Comparison of ENCODE assay signal across 1 cellular context in the genomic region with DNA sequence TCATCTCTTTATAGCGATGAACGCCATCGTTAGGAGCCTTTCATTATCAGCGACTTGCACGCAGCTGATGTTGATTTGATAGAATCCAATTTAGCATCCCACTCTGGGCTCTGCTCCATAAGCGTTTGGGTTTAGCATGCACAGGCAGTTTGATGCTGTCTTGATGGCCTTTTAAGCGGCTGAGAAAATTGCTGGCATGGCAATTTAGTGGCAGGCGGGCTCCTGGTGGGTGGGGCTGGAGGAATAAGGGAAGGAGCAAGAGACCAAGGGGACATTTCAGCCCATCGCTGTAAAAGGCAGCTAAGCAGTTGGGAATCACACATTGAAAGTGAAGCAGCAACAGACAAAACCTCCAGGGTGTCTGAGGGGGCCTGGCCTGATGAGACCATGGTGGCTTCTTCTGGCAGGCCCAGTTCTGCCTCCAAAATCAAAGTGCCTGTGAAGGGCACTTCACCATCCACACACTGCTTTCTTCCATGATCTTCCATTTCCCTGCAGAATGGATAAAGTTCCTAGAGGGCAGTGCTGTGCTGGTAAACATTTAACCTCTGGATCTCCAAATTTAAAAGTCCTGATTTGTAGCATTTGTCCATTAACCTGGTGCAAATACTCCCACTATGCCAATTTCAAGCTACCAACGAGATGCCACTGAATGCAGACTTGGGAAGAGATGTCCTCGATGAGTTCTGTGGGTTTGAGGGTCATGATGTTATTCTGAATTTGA.
TF ChIP-seq lines count a peak whose summit lies in the region.

No MANE protein-coding gene starts in this region.

TF ChIP-seq in HepG2, 621 proteins besides CTCF, POLR2A, EP300 and RAD21 (continued from another document):
- TF ChIP-seq, protein P1, sequence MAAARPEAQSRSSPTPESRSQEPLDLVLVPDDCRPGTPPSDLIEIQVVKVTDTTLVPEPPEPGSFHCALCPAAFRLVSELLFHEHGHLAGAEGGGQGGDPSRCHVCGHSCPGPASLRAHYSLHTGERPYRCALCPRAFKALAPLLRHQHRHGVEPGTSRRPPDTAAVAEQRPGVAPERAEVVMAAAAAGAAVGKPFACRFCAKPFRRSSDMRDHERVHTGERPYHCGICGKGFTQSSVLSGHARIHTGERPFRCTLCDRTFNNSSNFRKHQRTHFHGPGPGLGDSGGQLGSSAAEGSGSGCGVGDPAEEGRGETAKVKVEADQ (CRISPR knock-in tag; IDR thresholded peaks at IDR 0.05; ENCODE audit: borderline replicate concordance): no peak
- TF ChIP-seq STAG1 (CRISPR knock-in tag; IDR thresholded peaks at IDR 0.05) (0 out of 2 replicates have a peak, but pooled peaks have one; percentile 7), SP5 (CRISPR knock-in tag; IDR thresholded peaks at IDR 0.05; ENCODE audit: borderline replicate concordance, low read depth) (no peak), FOXC1 (CRISPR knock-in tag; IDR thresholded peaks at IDR 0.05; ENCODE audit: borderline replicate concordance) (no peak), CEBPG (CRISPR knock-in tag; IDR thresholded peaks at IDR 0.05) (no peak), ZNF331 (CRISPR knock-in tag; IDR thresholded peaks at IDR 0.05) (no peak), MAFF (IDR thresholded peaks at IDR 0.05; ENCODE audit: low read depth, low read length) (peak; percentile 32; the same call in 1 of the 2 replicates), MAFK (conservative IDR thresholded peaks at IDR 0.05 in 1 of 2, IDR thresholded peaks at IDR 0.05 in 1 of 2; ENCODE audit: low read length in 2 of 2) (peak; percentile 60 to 76; a peak in 3 of 4 replicates), SIX1 (CRISPR knock-in tag; IDR thresholded peaks at IDR 0.05; ENCODE audit: borderline replicate concordance) (no peak), ZNF256 (CRISPR knock-in tag; conservative IDR thresholded peaks at IDR 0.05) (no peak), NCOA2 (CRISPR knock-in tag; IDR thresholded peaks at IDR 0.05) (no peak), GZF1 (CRISPR knock-in tag; IDR thresholded peaks at IDR 0.05) (no peak), NFE2L1 (CRISPR knock-in tag; IDR thresholded peaks at IDR 0.05; ENCODE audit: borderline replicate concordance) (no peak), NONO (IDR thresholded peaks at IDR 0.05) (no peak), NONO (CRISPR knock-in tag; conservative IDR thresholded peaks at IDR 0.05) (no peak), MTA3 (CRISPR knock-in tag; IDR thresholded peaks at IDR 0.05) (no peak), DNMT1 (CRISPR knock-in tag; IDR thresholded peaks at IDR 0.05) (no peak), MXD1 (CRISPR knock-in tag; IDR thresholded peaks at IDR 0.05) (no peak), ZNF138 (CRISPR knock-in tag; IDR thresholded peaks at IDR 0.05; ENCODE audit: low read depth) (no peak), NFYB (CRISPR knock-in tag; IDR thresholded peaks at IDR 0.05) (no peak), RCOR2 (CRISPR knock-in tag; IDR thresholded peaks at IDR 0.05) (no peak), ARHGAP35 (CRISPR knock-in tag; IDR thresholded peaks at IDR 0.05; ENCODE audit: borderline replicate concordance) (no peak)
- TF ChIP-seq, protein P2, sequence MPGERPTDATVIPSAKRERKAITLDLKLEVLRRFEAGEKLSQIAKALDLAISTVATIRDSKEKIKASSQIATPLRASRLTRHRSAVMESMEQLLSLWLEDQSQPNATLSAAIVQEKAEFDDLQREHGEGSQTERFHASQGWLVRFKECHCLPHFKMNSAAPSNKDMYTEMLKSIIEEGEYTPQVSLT (CRISPR knock-in tag; IDR thresholded peaks at IDR 0.05; ENCODE audit: borderline replicate concordance, low read depth): no peak
- TF ChIP-seq, protein P3, sequence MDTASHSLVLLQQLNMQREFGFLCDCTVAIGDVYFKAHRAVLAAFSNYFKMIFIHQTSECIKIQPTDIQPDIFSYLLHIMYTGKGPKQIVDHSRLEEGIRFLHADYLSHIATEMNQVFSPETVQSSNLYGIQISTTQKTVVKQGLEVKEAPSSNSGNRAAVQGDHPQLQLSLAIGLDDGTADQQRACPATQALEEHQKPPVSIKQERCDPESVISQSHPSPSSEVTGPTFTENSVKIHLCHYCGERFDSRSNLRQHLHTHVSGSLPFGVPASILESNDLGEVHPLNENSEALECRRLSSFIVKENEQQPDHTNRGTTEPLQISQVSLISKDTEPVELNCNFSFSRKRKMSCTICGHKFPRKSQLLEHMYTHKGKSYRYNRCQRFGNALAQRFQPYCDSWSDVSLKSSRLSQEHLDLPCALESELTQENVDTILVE (CRISPR knock-in tag; IDR thresholded peaks at IDR 0.05): no peak
- TF ChIP-seq, protein P4, sequence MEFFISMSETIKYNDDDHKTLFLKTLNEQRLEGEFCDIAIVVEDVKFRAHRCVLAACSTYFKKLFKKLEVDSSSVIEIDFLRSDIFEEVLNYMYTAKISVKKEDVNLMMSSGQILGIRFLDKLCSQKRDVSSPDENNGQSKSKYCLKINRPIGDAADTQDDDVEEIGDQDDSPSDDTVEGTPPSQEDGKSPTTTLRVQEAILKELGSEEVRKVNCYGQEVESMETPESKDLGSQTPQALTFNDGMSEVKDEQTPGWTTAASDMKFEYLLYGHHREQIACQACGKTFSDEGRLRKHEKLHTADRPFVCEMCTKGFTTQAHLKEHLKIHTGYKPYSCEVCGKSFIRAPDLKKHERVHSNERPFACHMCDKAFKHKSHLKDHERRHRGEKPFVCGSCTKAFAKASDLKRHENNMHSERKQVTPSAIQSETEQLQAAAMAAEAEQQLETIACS (CRISPR knock-in tag; IDR thresholded peaks at IDR 0.05): no peak
